In genomic region chr1:42198251-42198650, GRCh38 we compare ENCODE assay signal across 23 cellular contexts. TPM values are rescaled to one million over a fixed set of nuclear protein-coding genes. Genes with fewer than 3 reads are reported as not detected.
DNase-seq lines count a peak whose midpoint lies in the region; ATAC-seq, FAIRE-seq and TF ChIP-seq lines count a peak whose summit lies in the region.
"Had no signal": no experiment of that assay in that cellular context is flagged by ENCODE, and none has a peak within 500 bp of the region (broad histone marks: within the 10 kb centered on the region; RNA-seq: fewer than 3 reads in every experiment).

No MANE protein-coding gene starts in this region.

- H3K9me3 Mint-ChIP-seq in CD4-positive, alpha-beta T cell, result peaks cover 5% of the 10 kb centered on the region
- no peaks in the 10 kb centered on the region for H3K9me3 Mint-ChIP-seq in endothelial cell (ENCODE audit: unreplicated experiment)
- H3K9me3 Mint-ChIP-seq: GM23338, HFFc6 had no signal

- peak; percentile 63 for FAIRE-seq in GM12891 (lab: Jason Lieb, UNC)
- FAIRE-seq: A549, G401.6 had no signal

- TF ChIP-seq CTCF in CD4-positive, alpha-beta T cell (IDR thresholded peaks at IDR 0.05), result no peak
- TF ChIP-seq CTCF in endothelial cell (IDR thresholded peaks at IDR 0.05; ENCODE audit: unreplicated experiment) (no peak), prostate gland (IDR thresholded peaks at IDR 0.05) (no peak), ovary (IDR thresholded peaks at IDR 0.05) (no peak), upper lobe of right lung (IDR thresholded peaks at IDR 0.05) (no peak)

- peaks cover 92% of the 10 kb centered on the region for H3K36me3 Mint-ChIP-seq in CD4-positive, alpha-beta T cell (ENCODE audit: low read depth)
- H3K36me3 Mint-ChIP-seq in endothelial cell (ENCODE audit: low read depth, unreplicated experiment), result peaks cover 20% of the 10 kb centered on the region

- no peak overlapping the region for H3K4me3 ChIP-seq in prostate gland
- no peak overlapping the region for H3K4me3 ChIP-seq in ovary
- no peak overlapping the region for H3K4me3 ChIP-seq in upper lobe of right lung
- H3K4me3 ChIP-seq: A549; BLaER1 treated with 17β-estradiol and CSF1 and Interleukin-3, amounts not matched to agents 10 nM and 100 nM; GM23338; HAP-1 had no signal

- TF ChIP-seq POLR2A in GM12891 (IDR thresholded peaks at IDR 0.05; ENCODE audit: low read depth, low read length) (no peak), prostate gland (IDR thresholded peaks at IDR 0.05) (no peak), ovary (IDR thresholded peaks at IDR 0.05) (no peak)

- H3K4me3 Mint-ChIP-seq in CD4-positive, alpha-beta T cell, result no peak overlapping the region
- peak overlapping the region; percentile 13 for H3K4me3 Mint-ChIP-seq in endothelial cell (ENCODE audit: unreplicated experiment)
- H3K4me3 Mint-ChIP-seq: CD14-positive monocyte; CD4-positive, alpha-beta memory T cell; GM23338; HFFc6 had no signal

- no peaks in the 10 kb centered on the region for H3K4me1 ChIP-seq in prostate gland (replicated peaks)
- H3K4me1 ChIP-seq in ovary (ENCODE audit: insufficient read depth), result no peaks in the 10 kb centered on the region
- no peaks in the 10 kb centered on the region for H3K4me1 ChIP-seq in upper lobe of right lung
- H3K4me1 ChIP-seq: A549; BE2C; BLaER1 treated with 17β-estradiol and CSF1 and Interleukin-3, amounts not matched to agents 10 nM and 100 nM; Caco-2; HAP-1 had no signal

- no peaks in the 10 kb centered on the region for H3K4me1 Mint-ChIP-seq in CD4-positive, alpha-beta T cell (ENCODE audit: low read depth)
- H3K4me1 Mint-ChIP-seq in endothelial cell (ENCODE audit: unreplicated experiment), result no peaks in the 10 kb centered on the region
- H3K4me1 Mint-ChIP-seq: CD14-positive monocyte, GM23338 had no signal

- intact Hi-C loops in CD4-positive, alpha-beta T cell (cut with DNase I, micrococcal nuclease), result no loop called here
- intact Hi-C loops in prostate gland (cut with DNase I), result no loop called here
- intact Hi-C loops in ovary (cut with DNase I), result no loop called here
- intact Hi-C loops in upper lobe of right lung (cut with DNase I), result no loop called here

- 77% methylated on average over 5 of the region's 5 CpGs for WGBS in prostate gland
- 87 to 90% (median 90%) methylated on average over 5 of the region's 5 CpGs for WGBS in ovary, 3 donors

- H3K36me3 ChIP-seq in prostate gland (no peaks in the 10 kb centered on the region), ovary (no peaks in the 10 kb centered on the region), upper lobe of right lung (peaks cover 29% of the 10 kb centered on the region)
- H3K36me3 ChIP-seq: BE2C had no signal

- H3K27ac ChIP-seq in CD4-positive, alpha-beta T cell (ENCODE audit: low read depth, low read length), result no peak overlapping the region
- peak overlapping the region; percentile 35 to 49 for H3K27ac ChIP-seq in prostate gland
- H3K27ac ChIP-seq in ovary, result no peak overlapping the region
- no peak overlapping the region for H3K27ac ChIP-seq in upper lobe of right lung
- H3K27ac ChIP-seq: A549; BLaER1 treated with 17β-estradiol and CSF1 and Interleukin-3, amounts not matched to agents 10 nM and 100 nM had no signal

- no peaks in the 10 kb centered on the region for H3K27me3 ChIP-seq in CD4-positive, alpha-beta T cell (ENCODE audit: control insufficient read depth, insufficient read depth, low read length)
- H3K27me3 ChIP-seq in prostate gland (replicated peaks; ENCODE audit: insufficient read depth) (no peaks in the 10 kb centered on the region), ovary (no peaks in the 10 kb centered on the region), upper lobe of right lung (no peaks in the 10 kb centered on the region)
- H3K27me3 ChIP-seq: BE2C; BLaER1 treated with 17β-estradiol and CSF1 and Interleukin-3, amounts not matched to agents 10 nM and 100 nM had no signal

- CTCF ChIA-PET in CD4-positive, alpha-beta T cell (lab: Charles Lee), result no interaction called here

- DNase-seq in CD4-positive, alpha-beta T cell, result no peak
- DNase-seq in GM12891 (ENCODE audit: insufficient read length, low spot score), result no peak
- DNase-seq in endothelial cell (ENCODE audit: low spot score), result no peak
- DNase-seq in prostate gland (ENCODE audit: low spot score), result peak; percentile 24
- DNase-seq in ovary, result no peak
- DNase-seq in upper lobe of right lung, result no peak
- DNase-seq in nucleus accumbens (lab: John Stamatoyannopoulos, UW), result no peak
- DNase-seq: 8988T; ACHN; AML-193; BE2C; Caco-2; CD4-positive, alpha-beta memory T cell; DMS153; DND-41; HFFc6 had no signal

- no peaks in the 10 kb centered on the region for H3K27me3 Mint-ChIP-seq in CD4-positive, alpha-beta T cell
- H3K27me3 Mint-ChIP-seq in endothelial cell (ENCODE audit: unreplicated experiment), result peaks cover 3% of the 10 kb centered on the region
- H3K27me3 Mint-ChIP-seq: CD4-positive, alpha-beta memory T cell had no signal

- H3K27ac Mint-ChIP-seq in CD4-positive, alpha-beta T cell, result peak overlapping the region; percentile 10
- no peak overlapping the region for H3K27ac Mint-ChIP-seq in endothelial cell (ENCODE audit: unreplicated experiment)
- H3K27ac Mint-ChIP-seq: CD14-positive monocyte, GM23338, HFFc6 had no signal

- ATAC-seq in CD4-positive, alpha-beta T cell (ENCODE audit: poor library complexity), result no peak
- ATAC-seq in upper lobe of right lung, result no peak
- ATAC-seq: A549, GM23338 had no signal

- H3K9me3 ChIP-seq in CD4-positive, alpha-beta T cell (ENCODE audit: control insufficient read depth, low read length), result peaks cover 13% of the 10 kb centered on the region
- no peaks in the 10 kb centered on the region for H3K9me3 ChIP-seq in prostate gland
- H3K9me3 ChIP-seq in ovary, result no peaks in the 10 kb centered on the region
- H3K9me3 ChIP-seq in upper lobe of right lung, result no peaks in the 10 kb centered on the region
- H3K9me3 ChIP-seq: A549, BE2C, Caco-2, HAP-1 had no signal

- TF ChIP-seq EP300 in ovary (IDR thresholded peaks at IDR 0.05), result no peak

- POLR2A ChIA-PET in CD4-positive, alpha-beta T cell (lab: Charles Lee), result no interaction called here

TF ChIP-seq in GM12891, 5 proteins besides CTCF, POLR2A, EP300 and RAD21:
- TF ChIP-seq POU2F2 (IDR thresholded peaks at IDR 0.05; ENCODE audit: low read depth, low read length), result no peak
- no peak for TF ChIP-seq PAX5 (IDR thresholded peaks at IDR 0.05; ENCODE audit: insufficient read depth, low read length, severe bottlenecking)
- no peak for TF ChIP-seq POLR2AphosphoS5 (IDR thresholded peaks at IDR 0.05; ENCODE audit: low read depth, low read length)
- no peak for TF ChIP-seq TAF1 (IDR thresholded peaks at IDR 0.05; ENCODE audit: low read depth, low read length)
- no peak for TF ChIP-seq SPI1 (IDR thresholded peaks at IDR 0.05; ENCODE audit: low read depth, low read length)
TF ChIP-seq in GM12891: peak in this region for 0.

RNA-seq across cellular contexts. Expression of gene GUCA2A, which starts 33.7 kb away (rescaled TPM):
- not detected for total RNA-seq in CD4-positive, alpha-beta T cell
- not detected for polyA plus RNA-seq in GM12891 (2012; ENCODE audit: low read depth, missing spikeins)
- total RNA-seq in endothelial cell (ENCODE audit: unreplicated experiment) (not detected), prostate gland (not detected), ovary (1 to 10 TPM in 1 of 7 donors, not detected in 6; 7.7 TPM), upper lobe of right lung (not detected)
- polyA plus RNA-seq in ovary, result not detected
- total RNA-seq: CD4-positive, alpha-beta memory T cell; GM23338; H4; HFFc6 had no signal
- polyA plus RNA-seq: A549; CD14-positive monocyte; CD4-positive, alpha-beta memory T cell; GM23338 had no signal

RNA-seq across cellular contexts. Expression of gene GUCA2B, which starts 45.0 kb away (rescaled TPM):
- not detected for total RNA-seq in CD4-positive, alpha-beta T cell
- polyA plus RNA-seq in GM12891 (2012; ENCODE audit: low read depth, missing spikeins), result not detected
- total RNA-seq in endothelial cell (ENCODE audit: unreplicated experiment) (not detected), prostate gland (not detected), ovary (not detected), upper lobe of right lung (not detected)
- not detected for polyA plus RNA-seq in ovary
- total RNA-seq: CD4-positive, alpha-beta memory T cell; GM23338; H4; HFFc6 had no signal
- polyA plus RNA-seq: CD14-positive monocyte; CD4-positive, alpha-beta memory T cell; GM23338 had no signal

Comparison
In these comparisons a context has a peak if more than half of its experiments do, and no peak if none do; other contexts are left out.
1. H3K27ac ChIP-seq: peak in prostate gland (2 of 2); none in CD4-positive, alpha-beta T cell (single experiment), ovary (0 of 2) and upper lobe of right lung (single experiment).